Comparison of ENCODE assay signal across 9 cellular contexts in genomic region chr3:146594843-146595482, GRCh38. TPM values are rescaled to one million over a fixed set of nuclear protein-coding genes. Genes with fewer than 3 reads are reported as not detected.
DNase-seq lines count a peak whose midpoint lies in the region; ATAC-seq and TF ChIP-seq lines count a peak whose summit lies in the region.
"Had no signal": no experiment of that assay in that cellular context is flagged by ENCODE, and none has a peak within 500 bp of the region (broad histone marks: within the 10 kb centered on the region; RNA-seq: fewer than 3 reads in every experiment).

No MANE protein-coding gene starts in this region.

- H3K9ac ChIP-seq in Karpas-422 (ENCODE audit: low read length) = no peak overlapping the region

- H3K4me1 Mint-ChIP-seq in nephron = no peaks in the 10 kb centered on the region

- H3K4me2 ChIP-seq in Karpas-422 (ENCODE audit: low read depth, low read length, poor library complexity, severe bottlenecking) = no peak overlapping the region

- H3K27ac Mint-ChIP-seq in nephron = no peak overlapping the region

- H3K36me3 ChIP-seq in Karpas-422 (ENCODE audit: insufficient read depth, low read length) = no peaks in the 10 kb centered on the region
- H3K36me3 ChIP-seq in body of pancreas (replicated peaks in 1 of 2; ENCODE audit: insufficient read depth in 1 of 2, low read depth in 2 of 2) = no peaks in the 10 kb centered on the region

- 58 to 59% methylated on average over 7 of the region's 7 CpGs for WGBS in body of pancreas, 2 donors

- peak in 6 of 7 experiments; percentile 19 to 51 (median 30) for TF ChIP-seq CTCF in body of pancreas (IDR thresholded peaks at IDR 0.05)
- peak; percentile 45 to 60 (median 47) for TF ChIP-seq CTCF in nephron (IDR thresholded peaks at IDR 0.05; ENCODE audit: unreplicated experiment in 3 of 3)

- H3K36me3 Mint-ChIP-seq in nephron (ENCODE audit: low read depth) = no peaks in the 10 kb centered on the region

- no peak overlapping the region for H3K4me3 Mint-ChIP-seq in nephron

- H3K4me1 ChIP-seq in Karpas-422 (ENCODE audit: low read length) (no peaks in the 10 kb centered on the region), body of pancreas (no peaks in the 10 kb centered on the region)

- no peaks in the 10 kb centered on the region for H4K20me1 ChIP-seq in Karpas-422 (ENCODE audit: insufficient read depth, low read depth, low read length)

- DNase-seq in Daoy (ENCODE audit: low read depth) = peak; percentile 4
- peak; percentile 50 for DNase-seq in Karpas-422
- DNase-seq in body of pancreas = no peak
- no peak for DNase-seq in putamen (ENCODE audit: low spot score)
- DNase-seq in NCI-H146 treated with DMSO at 0.1 percent for 48 hours (lab: John Stamatoyannopoulos, UW; ENCODE audit: unreplicated experiment) = no peak

- ATAC-seq in body of pancreas (no peak), HG03196 (IDR thresholded peaks at IDR 0.05; ENCODE audit: unreplicated experiment) (no peak)

- H3K27me3 ChIP-seq in Karpas-422 (ENCODE audit: low read length) (no peaks in the 10 kb centered on the region), body of pancreas (no peaks in the 10 kb centered on the region)

- intact Hi-C loops in body of pancreas (cut with DNase I) = no loop called here

- H3K9me3 ChIP-seq in Karpas-422 (ENCODE audit: low read length) (no peaks in the 10 kb centered on the region), body of pancreas (no peaks in the 10 kb centered on the region)

- H3K9me2 ChIP-seq in Karpas-422 (replicated peaks; ENCODE audit: insufficient read depth, low read length) = no peaks in the 10 kb centered on the region

- no peaks in the 10 kb centered on the region for H3K79me2 ChIP-seq in Karpas-422 (ENCODE audit: low read length)

- H2AFZ ChIP-seq in Karpas-422 (ENCODE audit: low read length) = no peak overlapping the region

- no peaks in the 10 kb centered on the region for H3K9me3 Mint-ChIP-seq in nephron

- no peak overlapping the region for H3K27ac ChIP-seq in Karpas-422 (ENCODE audit: low read length)
- H3K27ac ChIP-seq in body of pancreas = no peak overlapping the region
- H3K27ac ChIP-seq: epithelial cell of prostate had no signal

- H3K4me3 ChIP-seq in Karpas-422 (ENCODE audit: low read length) (no peak overlapping the region), body of pancreas (no peak overlapping the region)

- no peak for TF ChIP-seq POLR2A in body of pancreas (IDR thresholded peaks at IDR 0.05)

- H3K27me3 Mint-ChIP-seq in nephron (ENCODE audit: low read depth) = no peaks in the 10 kb centered on the region

RNA-seq across cellular contexts. Expression of gene PLSCR5, which starts 10.2 kb away (rescaled TPM):
- not detected in 2 replicates for total RNA-seq in Daoy (2014; rRNA removed; shearing (Covaris generic))
- total RNA-seq in Karpas-422 (2014; rRNA removed; shearing (Covaris generic); ENCODE audit: low replicate concordance) = not detected in 2 replicates
- total RNA-seq in body of pancreas = not detected
- total RNA-seq: urinary bladder had no signal

RNA-seq across cellular contexts. Expression of gene PLSCR1, which starts 50.6 kb away (rescaled TPM):
- total RNA-seq in Daoy (2014; rRNA removed; shearing (Covaris generic)) = 52.5 and 92.2 TPM in 2 replicates
- 16.0 and 26.2 TPM in 2 replicates for total RNA-seq in Karpas-422 (2014; rRNA removed; shearing (Covaris generic); ENCODE audit: low replicate concordance)
- total RNA-seq in body of pancreas = 10 to 100 TPM; 61.7 to 64.9 TPM

Comparison
In these comparisons a context has a peak if more than half of its experiments do, and no peak if none do; other contexts are left out.
1. DNase-seq: peak in Daoy (single experiment) and Karpas-422 (single experiment); none in body of pancreas (0 of 4), putamen (single experiment) and NCI-H146 treated with DMSO at 0.1 percent for 48 hours (single experiment).